2 cellular contexts compared by ENCODE assay signal in genomic region chrX:35291013-35291412, GRCh38.
TF ChIP-seq lines count a peak whose summit lies in the region.

No MANE protein-coding gene starts in this region.

TF ChIP-seq in liver, 16 proteins besides CTCF, POLR2A, EP300 and RAD21 (continued from another document):
- TF ChIP-seq RXRA (IDR thresholded peaks at IDR 0.05) = peak; percentile 55 to 73
- no peak for TF ChIP-seq ZBTB33 (IDR thresholded peaks at IDR 0.05)
- no peak for TF ChIP-seq GABPA (IDR thresholded peaks at IDR 0.05 in 1 of 2, conservative IDR thresholded peaks at IDR 0.05 in 1 of 2)
- TF ChIP-seq HNF4A (conservative IDR thresholded peaks at IDR 0.05) = peak; percentile 49 to 56
- no peak for TF ChIP-seq NR2F2 (IDR thresholded peaks at IDR 0.05)
- no peak for TF ChIP-seq TAF1 (conservative IDR thresholded peaks at IDR 0.05)
- TF ChIP-seq SP1 (IDR thresholded peaks at IDR 0.05) = peak; percentile 29
- no peak for TF ChIP-seq EGR1 (IDR thresholded peaks at IDR 0.05; ENCODE audit: low read depth in 2 of 2)
- no peak for TF ChIP-seq HNF4G (IDR thresholded peaks at IDR 0.05)

TF ChIP-seq in HepG2, 621 proteins besides CTCF, POLR2A, EP300 and RAD21 (continued from another document):
- TF ChIP-seq, protein P1, sequence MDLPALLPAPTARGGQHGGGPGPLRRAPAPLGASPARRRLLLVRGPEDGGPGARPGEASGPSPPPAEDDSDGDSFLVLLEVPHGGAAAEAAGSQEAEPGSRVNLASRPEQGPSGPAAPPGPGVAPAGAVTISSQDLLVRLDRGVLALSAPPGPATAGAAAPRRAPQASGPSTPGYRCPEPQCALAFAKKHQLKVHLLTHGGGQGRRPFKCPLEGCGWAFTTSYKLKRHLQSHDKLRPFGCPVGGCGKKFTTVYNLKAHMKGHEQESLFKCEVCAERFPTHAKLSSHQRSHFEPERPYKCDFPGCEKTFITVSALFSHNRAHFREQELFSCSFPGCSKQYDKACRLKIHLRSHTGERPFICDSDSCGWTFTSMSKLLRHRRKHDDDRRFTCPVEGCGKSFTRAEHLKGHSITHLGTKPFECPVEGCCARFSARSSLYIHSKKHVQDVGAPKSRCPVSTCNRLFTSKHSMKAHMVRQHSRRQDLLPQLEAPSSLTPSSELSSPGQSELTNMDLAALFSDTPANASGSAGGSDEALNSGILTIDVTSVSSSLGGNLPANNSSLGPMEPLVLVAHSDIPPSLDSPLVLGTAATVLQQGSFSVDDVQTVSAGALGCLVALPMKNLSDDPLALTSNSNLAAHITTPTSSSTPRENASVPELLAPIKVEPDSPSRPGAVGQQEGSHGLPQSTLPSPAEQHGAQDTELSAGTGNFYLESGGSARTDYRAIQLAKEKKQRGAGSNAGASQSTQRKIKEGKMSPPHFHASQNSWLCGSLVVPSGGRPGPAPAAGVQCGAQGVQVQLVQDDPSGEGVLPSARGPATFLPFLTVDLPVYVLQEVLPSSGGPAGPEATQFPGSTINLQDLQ (CRISPR knock-in tag; IDR thresholded peaks at IDR 0.05) = no peak
- TF ChIP-seq FOXO1 (CRISPR knock-in tag; IDR thresholded peaks at IDR 0.05) (no peak), NFKBIZ (CRISPR knock-in tag; IDR thresholded peaks at IDR 0.05) (no peak), HNF1B (CRISPR knock-in tag; IDR thresholded peaks at IDR 0.05) (no peak)
TF ChIP-seq in HepG2: peak in this region for 0.
